Comparison of ENCODE assay signal across 24 cellular contexts in the genomic region with DNA sequence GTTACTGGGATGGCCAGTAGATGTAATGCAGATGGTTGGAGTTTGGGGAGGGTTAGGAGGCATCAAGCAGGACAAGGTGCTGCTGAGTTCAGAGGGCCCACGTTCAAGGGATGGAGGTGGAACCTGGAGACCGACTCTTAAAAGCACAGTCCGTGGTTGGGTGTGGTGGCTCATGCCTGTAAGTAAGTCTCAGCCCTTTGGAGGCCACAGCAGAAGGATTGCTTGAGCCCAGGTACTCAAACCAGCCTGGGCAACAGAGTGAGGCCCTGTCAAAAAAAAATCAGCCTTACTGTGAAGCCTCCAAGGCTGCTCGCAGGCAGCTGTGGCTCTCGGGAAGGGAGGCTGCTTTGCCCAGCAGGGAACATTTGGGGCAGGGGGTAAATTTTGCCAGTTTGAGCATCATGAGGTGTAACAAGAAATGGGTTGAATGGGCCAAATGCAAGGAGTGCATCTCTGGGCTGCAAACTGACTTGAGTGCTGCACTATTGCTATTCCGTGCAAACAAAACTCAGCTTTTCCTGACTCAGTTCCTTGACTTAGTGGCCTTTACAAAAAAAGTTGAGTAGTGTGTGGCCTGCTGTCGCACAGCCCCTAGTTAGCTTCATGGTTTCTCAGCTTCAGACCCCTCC. TPM values are rescaled to one million over a fixed set of nuclear protein-coding genes. Genes with fewer than 3 reads are reported as not detected.
DNase-seq lines count a peak whose midpoint lies in the region; ATAC-seq, FAIRE-seq and TF ChIP-seq lines count a peak whose summit lies in the region.
"Had no signal": no experiment of that assay in that cellular context is flagged by ENCODE, and none has a peak within 500 bp of the region (broad histone marks: within the 10 kb centered on the region; RNA-seq: fewer than 3 reads in every experiment).

No MANE protein-coding gene starts in this region.

- CTCF ChIA-PET in activated naive CD4-positive, alpha-beta T cell treated with anti-CD3 and anti-CD28 coated beads, Interleukin-2, amount 10 ng/mL, durations not matched to agents 7 days and 5 days (lab: Charles Lee): no interaction called here
- CTCF ChIA-PET in RWPE1 (lab: Yijun Ruan, JAX): no interaction called here

- peaks cover 57% of the 10 kb centered on the region for H3K36me3 Mint-ChIP-seq in activated naive CD4-positive, alpha-beta T cell treated with anti-CD3 and anti-CD28 coated beads, Interleukin-2, amount 10 ng/mL, durations not matched to agents 7 days and 5 days
- peaks cover 31% of the 10 kb centered on the region for H3K36me3 Mint-ChIP-seq in astrocyte (ENCODE audit: low read depth, unreplicated experiment)
- peaks cover 43 to 74% (median 69%) of the 10 kb centered on the region in 3 experiments for H3K36me3 Mint-ChIP-seq in H9 (ENCODE audit: insufficient read depth in 1 of 3, low read depth in 3 of 3)

- H3K4me1 ChIP-seq in astrocyte (ENCODE audit: insufficient read depth, low read length) (no peaks in the 10 kb centered on the region), prostate gland (replicated peaks) (peaks cover 42% of the 10 kb centered on the region), H9 (ENCODE audit: insufficient read depth, low read length) (no peaks in the 10 kb centered on the region)
- H3K4me1 ChIP-seq: ascending aorta had no signal

- intact Hi-C loops in prostate gland (cut with DNase I): no loop called here

- 86% methylated on average over 7 of the region's 7 CpGs for WGBS in prostate gland
- no CpG with 5 or more reads among the region's 7 CpGs for WGBS in H9 (ENCODE audit: extremely low coverage, insufficient read length, low lambda C conversion rate)

- peaks cover 69% of the 10 kb centered on the region for H3K36me3 ChIP-seq in astrocyte (ENCODE audit: insufficient read depth, low read length)
- peaks cover 0 to 11% of the 10 kb centered on the region in 2 donors for H3K36me3 ChIP-seq in prostate gland

- no peak overlapping the region for H4K8ac ChIP-seq in H9 (replicated peaks; ENCODE audit: insufficient read length, low read depth, low read length)

- H3K4me3 ChIP-seq in astrocyte (ENCODE audit: insufficient read depth, low read depth, low read length) (no peak overlapping the region), prostate gland (no peak overlapping the region)
- H3K4me3 ChIP-seq: ascending aorta had no signal

- H3K27ac ChIP-seq in RWPE1 (peak overlapping the region; percentile 39), astrocyte (ENCODE audit: low read depth, low read length) (no peak overlapping the region), prostate gland (peak overlapping the region; percentile 90 to 92), H9 (ENCODE audit: insufficient read length, low read depth, low read length) (no peak overlapping the region)
- H3K27ac ChIP-seq: parathyroid adenoma had no signal

- H2BK15ac ChIP-seq in H9 (ENCODE audit: low read depth, low read length): no peak overlapping the region

- H2BK20ac ChIP-seq in H9 (ENCODE audit: low read depth, low read length, poor library complexity, severe bottlenecking): no peak overlapping the region

- H3K4me1 Mint-ChIP-seq in activated naive CD4-positive, alpha-beta T cell treated with anti-CD3 and anti-CD28 coated beads, Interleukin-2, amount 10 ng/mL, durations not matched to agents 7 days and 5 days: peaks cover 35% of the 10 kb centered on the region
- H3K4me1 Mint-ChIP-seq in astrocyte (ENCODE audit: low read depth, unreplicated experiment): peaks cover 2% of the 10 kb centered on the region
- H3K4me1 Mint-ChIP-seq in H9: no peaks in the 10 kb centered on the region

- no peak for ATAC-seq in HG03045 (IDR thresholded peaks at IDR 0.05; ENCODE audit: unreplicated experiment)

- H2AK5ac ChIP-seq in H9 (ENCODE audit: insufficient read length, low read length): no peak overlapping the region

- peaks cover 3% of the 10 kb centered on the region for H3K23me2 ChIP-seq in H9 (ENCODE audit: insufficient read length, low read depth, low read length, poor library complexity, severe bottlenecking)

- no peak for FAIRE-seq in astrocyte (lab: Jason Lieb, UNC)
- FAIRE-seq: GM12892 had no signal

- H3K4me2 ChIP-seq in astrocyte (ENCODE audit: low read length) (no peak overlapping the region), H9 (ENCODE audit: insufficient read depth, insufficient read length, low read length) (no peak overlapping the region)

- H3K23ac ChIP-seq in H9 (ENCODE audit: insufficient read length, low read depth, low read length): no peak overlapping the region

- H3K9me3 ChIP-seq in astrocyte (ENCODE audit: insufficient read depth, low read depth, low read length): no peaks in the 10 kb centered on the region
- no peaks in the 10 kb centered on the region for H3K9me3 ChIP-seq in prostate gland
- H3K9me3 ChIP-seq in H9 (ENCODE audit: control insufficient read depth, low read depth, low read length): no peaks in the 10 kb centered on the region
- H3K9me3 ChIP-seq: ascending aorta had no signal

- H2AFZ ChIP-seq in astrocyte (ENCODE audit: low read depth, low read length) (no peak overlapping the region), H9 (ENCODE audit: low read length) (no peak overlapping the region)
- H2AFZ ChIP-seq: parathyroid adenoma had no signal

- H4K20me1 ChIP-seq in astrocyte (ENCODE audit: insufficient read depth, low read length) (peaks cover 72% of the 10 kb centered on the region), H9 (ENCODE audit: control insufficient read depth, insufficient read depth, insufficient read length) (no peaks in the 10 kb centered on the region)

- peak overlapping the region; percentile 25 for H3K27ac Mint-ChIP-seq in activated naive CD4-positive, alpha-beta T cell treated with anti-CD3 and anti-CD28 coated beads, Interleukin-2, amount 10 ng/mL, durations not matched to agents 7 days and 5 days
- H3K27ac Mint-ChIP-seq in astrocyte (ENCODE audit: unreplicated experiment) (peak overlapping the region; percentile 34), H9 (peak overlapping the region in 1 of 3 experiments; percentile 64; a peak in 1 of 7 replicates)
- H3K27ac Mint-ChIP-seq: memory B cell had no signal

- H3K79me2 ChIP-seq in astrocyte (ENCODE audit: insufficient read depth, low read length) (peaks cover 20% of the 10 kb centered on the region), H9 (ENCODE audit: insufficient read depth, low read length) (no peaks in the 10 kb centered on the region)
- H3K79me2 ChIP-seq: parathyroid adenoma had no signal

- H3K18ac ChIP-seq in H9 (ENCODE audit: insufficient read length, low read depth, low read length): no peak overlapping the region

- no peak overlapping the region for H3K14ac ChIP-seq in H9 (ENCODE audit: insufficient read depth, low read length)

- H3K9ac ChIP-seq in astrocyte (ENCODE audit: low read length): no peak overlapping the region
- no peak overlapping the region for H3K9ac ChIP-seq in H9 (ENCODE audit: extremely low read depth, insufficient read length, low read length)
- H3K9ac ChIP-seq: parathyroid adenoma had no signal

- no peak overlapping the region for H3K4ac ChIP-seq in H9 (ENCODE audit: low read depth, low read length)

- H2BK120ac ChIP-seq in H9 (ENCODE audit: low read depth, low read length, poor library complexity, severe bottlenecking): no peak overlapping the region

- H3K27me3 ChIP-seq in astrocyte (ENCODE audit: insufficient read depth, low read length): no peaks in the 10 kb centered on the region
- H3K27me3 ChIP-seq in prostate gland (replicated peaks; ENCODE audit: insufficient read depth): no peaks in the 10 kb centered on the region
- no peaks in the 10 kb centered on the region for H3K27me3 ChIP-seq in H9 (ENCODE audit: insufficient read depth, low read length)
- H3K27me3 ChIP-seq: ascending aorta had no signal

- POLR2A ChIA-PET in RWPE1 (lab: Yijun Ruan, JAX; ENCODE audit: low non-redundant PET): interaction anchor here (0.6 kb wide), 1 partner anchor 11 kb away, joined by 4 read pairs; no protein-coding TSS in a partner anchor

- DNase-seq in activated naive CD4-positive, alpha-beta T cell treated with anti-CD3 and anti-CD28 coated beads, Interleukin-2, amount 10 ng/mL, durations not matched to agents 7 days and 5 days: no peak
- DNase-seq in activated naive CD4-positive, alpha-beta T cell treated with anti-CD3 and anti-CD28 coated beads, Interleukin-2, amount 50 U/mL, for 16 hours: no peak
- no peak for DNase-seq in RWPE1 (ENCODE audit: low spot score)
- no peak for DNase-seq in astrocyte (ENCODE audit: low read depth)
- DNase-seq in prostate gland (ENCODE audit: low spot score): no peak
- no peak for DNase-seq in H9
- no peak for DNase-seq in activated T-cell treated with anti-CD3 and anti-CD28 coated beads, Interleukin-2, amount 50 U/mL, for 1 hour
- DNase-seq: activated CD4-positive, alpha-beta T cell treated with anti-CD3 and anti-CD28 coated beads, Interleukin-2, amount 50 U/mL, for 48 hours; CD8-positive, alpha-beta memory T cell; DMS79 treated with DMSO at 0.1 percent for 48 hours; effector memory CD8-positive, alpha-beta T cell; GOT3; KBM-7; natural killer cell; NCI-H1694; NCI-H2227 treated with DMSO at 0.1 percent for 48 hours; NCI-H774; SHP77 treated with DMSO at 0.1 percent for 48 hours had no signal

- H3K9me3 Mint-ChIP-seq in activated naive CD4-positive, alpha-beta T cell treated with anti-CD3 and anti-CD28 coated beads, Interleukin-2, amount 10 ng/mL, durations not matched to agents 7 days and 5 days: no peaks in the 10 kb centered on the region
- H3K9me3 Mint-ChIP-seq in astrocyte (ENCODE audit: unreplicated experiment): no peaks in the 10 kb centered on the region
- H3K9me3 Mint-ChIP-seq in H9: no peaks in the 10 kb centered on the region
- H3K9me3 Mint-ChIP-seq: CD8-positive, alpha-beta memory T cell; effector memory CD8-positive, alpha-beta T cell; memory B cell; natural killer cell; stimulated activated effector memory CD8-positive, alpha-beta T cell treated with anti-CD3 and anti-CD28 coated beads, Interleukin-12 subunit alpha, Interleukin-12 subunit beta, amount 100 ng/mL, for 72 hours had no signal

- H4K91ac ChIP-seq in H9 (ENCODE audit: insufficient read length, low read depth, low read length): no peak overlapping the region

- no peak for TF ChIP-seq CTCF in RWPE1 (conservative IDR thresholded peaks at IDR 0.05; ENCODE audit: low read depth)
- no peak for TF ChIP-seq CTCF in astrocyte (IDR thresholded peaks at IDR 0.05; ENCODE audit: insufficient read depth, low read depth, low read length)
- no peak for TF ChIP-seq CTCF in prostate gland (IDR thresholded peaks at IDR 0.05)
- TF ChIP-seq CTCF in H9 (conservative IDR thresholded peaks at IDR 0.05): no peak

- no peak for TF ChIP-seq POLR2A in prostate gland (IDR thresholded peaks at IDR 0.05)

- H2BK5ac ChIP-seq in H9 (ENCODE audit: insufficient read length, low read length): no peak overlapping the region

- no peak overlapping the region for H2BK12ac ChIP-seq in H9 (ENCODE audit: insufficient read length, low read depth, low read length)

- H3T11ph ChIP-seq in H9 (ENCODE audit: low read length): no peak overlapping the region

- H3K27me3 Mint-ChIP-seq in activated naive CD4-positive, alpha-beta T cell treated with anti-CD3 and anti-CD28 coated beads, Interleukin-2, amount 10 ng/mL, durations not matched to agents 7 days and 5 days: no peaks in the 10 kb centered on the region
- H3K27me3 Mint-ChIP-seq in astrocyte (ENCODE audit: low read depth, unreplicated experiment): no peaks in the 10 kb centered on the region
- no peaks in the 10 kb centered on the region for H3K27me3 Mint-ChIP-seq in H9 (ENCODE audit: low read depth)
- H3K27me3 Mint-ChIP-seq: CD8-positive, alpha-beta memory T cell; effector memory CD8-positive, alpha-beta T cell; memory B cell had no signal

- no peak overlapping the region for H3K4me3 Mint-ChIP-seq in activated naive CD4-positive, alpha-beta T cell treated with anti-CD3 and anti-CD28 coated beads, Interleukin-2, amount 10 ng/mL, durations not matched to agents 7 days and 5 days
- H3K4me3 Mint-ChIP-seq in astrocyte (ENCODE audit: unreplicated experiment) (no peak overlapping the region), H9 (no peak overlapping the region)
- H3K4me3 Mint-ChIP-seq: CD8-positive, alpha-beta memory T cell; effector memory CD8-positive, alpha-beta T cell; memory B cell; natural killer cell; stimulated activated effector memory CD8-positive, alpha-beta T cell treated with anti-CD3 and anti-CD28 coated beads, Interleukin-12 subunit alpha, Interleukin-12 subunit beta, amount 100 ng/mL, for 72 hours had no signal

- no peak overlapping the region for H4K5ac ChIP-seq in H9 (ENCODE audit: insufficient read length, low read depth, low read length)

- no peak overlapping the region for H3K56ac ChIP-seq in H9 (ENCODE audit: insufficient read length, low read depth, low read length)

- no peaks in the 10 kb centered on the region for H3K79me1 ChIP-seq in H9 (ENCODE audit: insufficient read depth, low read depth, low read length, poor library complexity, severe bottlenecking)

RNA-seq across cellular contexts. Expression of a gene that starts 55.0 kb away (rescaled TPM):
- 50.7 and 54.1 TPM in 2 replicates for total RNA-seq in astrocyte
- total RNA-seq in prostate gland: 10 to 100 TPM; 60.2 to 65.8 TPM
- 87.7 and 91.1 TPM in 2 replicates for total RNA-seq in H9 (2021)

Comparison
In these comparisons a context has a peak if more than half of its experiments do, and no peak if none do; other contexts are left out.
1. H3K27ac ChIP-seq: peak in RWPE1 (single experiment) and prostate gland (2 of 2); none in astrocyte (single experiment) and H9 (single experiment).